ENCODE assay signal across 8 cellular contexts in genomic region chr13:114111577-114111976, GRCh38. TPM values are rescaled to one million over a fixed set of nuclear protein-coding genes. Genes with fewer than 3 reads are reported as not detected.
DNase-seq lines count a peak whose midpoint lies in the region; ATAC-seq and TF ChIP-seq lines count a peak whose summit lies in the region.

No MANE protein-coding gene starts in this region.

- H3K9ac ChIP-seq in mucosa of rectum (ENCODE audit: low read depth in 1 of 2, low read length in 2 of 2) = no peak overlapping the region

- TF ChIP-seq CTCF in BJ (IDR thresholded peaks at IDR 0.05; ENCODE audit: insufficient read depth, low read depth, low read length) = no peak

- H3K4me3 ChIP-seq in BJ (ENCODE audit: low read depth, low read length) (no peak overlapping the region), mucosa of rectum (ENCODE audit: low read length in 2 of 2) (no peak overlapping the region)

- H3K9me3 ChIP-seq in KOPT-K1 (ENCODE audit: insufficient read depth, low read length, poor library complexity, severe bottlenecking) (no peaks in the 10 kb centered on the region), mucosa of rectum (ENCODE audit: control insufficient read depth in 2 of 2, low read length in 2 of 2) (no peaks in the 10 kb centered on the region)

- DNase-seq in BJ (ENCODE audit: low read depth) (peak; percentile 68), NCI-H748 (lab: John Stamatoyannopoulos, UW; ENCODE audit: unreplicated experiment) (no peak), caudate nucleus (lab: John Stamatoyannopoulos, UW) (no peak), activated gamma-delta T cell (lab: John Stamatoyannopoulos, UW) (no peak)

- H3K27ac ChIP-seq in KOPT-K1 (ENCODE audit: low read depth, low read length, poor library complexity, severe bottlenecking) (peak overlapping the region; percentile 77), mucosa of rectum (ENCODE audit: low read depth in 2 of 2, low read length in 2 of 2) (peak overlapping the region; percentile 65 to 67), caudate nucleus (ENCODE audit: low read depth, low read length) (no peak overlapping the region)

- H3K27me3 ChIP-seq in BJ (ENCODE audit: control insufficient read depth, insufficient read depth, low read length) = no peaks in the 10 kb centered on the region
- H3K27me3 ChIP-seq in mucosa of rectum (ENCODE audit: control insufficient read depth in 2 of 2, insufficient read depth in 2 of 2, low read length in 2 of 2) = no peaks in the 10 kb centered on the region

- peak overlapping the region; percentile 80 for H3K27ac Mint-ChIP-seq in activated naive CD8-positive, alpha-beta T cell

- no peaks in the 10 kb centered on the region for H3K9me3 Mint-ChIP-seq in activated naive CD8-positive, alpha-beta T cell (ENCODE audit: low read depth)

- CTCF ChIA-PET in BJ (lab: Yijun Ruan, JAX) = interaction anchor here (0.8 to 1.2 kb wide), 3 partner anchors 16 to 164 kb away, joined by 3 read pairs; no protein-coding TSS in a partner anchor

- H3K27me3 Mint-ChIP-seq in activated naive CD8-positive, alpha-beta T cell = no peaks in the 10 kb centered on the region

- POLR2A ChIA-PET in BJ (lab: Charles Lee) = interaction anchor here (0.6 kb wide), 1 partner anchor 50 kb away, joined by 6 read pairs; no protein-coding TSS in a partner anchor

- ATAC-seq in GM21447 (IDR thresholded peaks at IDR 0.05; ENCODE audit: unreplicated experiment) = no peak

- peak overlapping the region; percentile 52 for H3K4me3 Mint-ChIP-seq in activated naive CD8-positive, alpha-beta T cell

- peaks cover 4% of the 10 kb centered on the region for H3K36me3 Mint-ChIP-seq in activated naive CD8-positive, alpha-beta T cell

- peaks cover 79% of the 10 kb centered on the region for H3K4me1 Mint-ChIP-seq in activated naive CD8-positive, alpha-beta T cell (ENCODE audit: low read depth)

- peaks cover 35 to 37% of the 10 kb centered on the region in 2 donors for H3K4me1 ChIP-seq in mucosa of rectum (ENCODE audit: control insufficient read depth in 2 of 2, insufficient read depth in 2 of 2, low read length in 2 of 2)

- peaks cover 4% of the 10 kb centered on the region for H3K36me3 ChIP-seq in BJ (ENCODE audit: control insufficient read depth, insufficient read depth, low read length)
- H3K36me3 ChIP-seq in KOPT-K1 (ENCODE audit: insufficient read depth, low read length) = 0 out of 2 replicates have a peak, but pooled peaks cover 4% of the 10 kb centered on the region
- no peaks in the 10 kb centered on the region for H3K36me3 ChIP-seq in mucosa of rectum (ENCODE audit: control insufficient read depth in 2 of 2, insufficient read depth in 2 of 2, low read length in 2 of 2)

RNA-seq across cellular contexts. Expression of gene RASA3, which starts 20.8 kb away (rescaled TPM):
- polyA plus RNA-seq in BJ (2011; rRNA removed) = 24.7 and 31.4 TPM in 2 replicates
- 21.7 and 24.6 TPM in 2 replicates for polyA minus RNA-seq in BJ (2011; rRNA and poly(A)+ RNA removed)
